ENCODE assay signal across 1 cellular context in the genomic region with DNA sequence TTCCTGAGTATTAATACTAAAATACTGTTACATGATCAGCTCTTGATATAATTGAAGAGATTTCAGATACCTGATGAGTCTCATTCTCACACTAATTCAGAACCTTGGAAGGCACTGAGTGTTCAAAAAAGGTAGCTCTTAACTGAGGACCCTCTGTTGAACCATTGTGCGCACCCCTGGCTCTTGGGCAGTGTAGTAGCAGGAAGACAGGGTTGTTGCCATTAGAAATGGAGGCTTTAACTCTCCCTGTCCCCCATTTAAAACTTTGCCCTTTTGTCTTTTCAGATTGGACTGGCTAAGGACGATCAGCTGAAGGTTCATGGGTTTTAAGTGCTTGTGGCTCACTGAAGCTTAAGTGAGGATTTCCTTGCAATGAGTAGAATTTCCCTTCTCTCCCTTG.
TF ChIP-seq lines count a peak whose summit lies in the region.

No MANE protein-coding gene starts in this region.

TF ChIP-seq in HCT116, 20 proteins besides CTCF, POLR2A, EP300 and RAD21 (continued from another document):
- TF ChIP-seq, protein P1, sequence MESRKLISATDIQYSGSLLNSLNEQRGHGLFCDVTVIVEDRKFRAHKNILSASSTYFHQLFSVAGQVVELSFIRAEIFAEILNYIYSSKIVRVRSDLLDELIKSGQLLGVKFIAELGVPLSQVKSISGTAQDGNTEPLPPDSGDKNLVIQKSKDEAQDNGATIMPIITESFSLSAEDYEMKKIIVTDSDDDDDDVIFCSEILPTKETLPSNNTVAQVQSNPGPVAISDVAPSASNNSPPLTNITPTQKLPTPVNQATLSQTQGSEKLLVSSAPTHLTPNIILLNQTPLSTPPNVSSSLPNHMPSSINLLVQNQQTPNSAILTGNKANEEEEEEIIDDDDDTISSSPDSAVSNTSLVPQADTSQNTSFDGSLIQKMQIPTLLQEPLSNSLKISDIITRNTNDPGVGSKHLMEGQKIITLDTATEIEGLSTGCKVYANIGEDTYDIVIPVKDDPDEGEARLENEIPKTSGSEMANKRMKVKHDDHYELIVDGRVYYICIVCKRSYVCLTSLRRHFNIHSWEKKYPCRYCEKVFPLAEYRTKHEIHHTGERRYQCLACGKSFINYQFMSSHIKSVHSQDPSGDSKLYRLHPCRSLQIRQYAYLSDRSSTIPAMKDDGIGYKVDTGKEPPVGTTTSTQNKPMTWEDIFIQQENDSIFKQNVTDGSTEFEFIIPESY (IDR thresholded peaks at IDR 0.05; ENCODE audit: extremely low read depth, insufficient replicate concordance, low read length): no peak
- TF ChIP-seq ELF1 (IDR thresholded peaks at IDR 0.05; ENCODE audit: borderline replicate concordance, low read depth) (no peak; the same call in 1 of the 2 replicates), CBX3 (IDR thresholded peaks at IDR 0.05; ENCODE audit: low read depth) (no peak), ZNF274 (IDR thresholded peaks at IDR 0.05; ENCODE audit: low read depth, low read length) (no peak)
